ENCODE assay signal across 11 cellular contexts in the genomic region with DNA sequence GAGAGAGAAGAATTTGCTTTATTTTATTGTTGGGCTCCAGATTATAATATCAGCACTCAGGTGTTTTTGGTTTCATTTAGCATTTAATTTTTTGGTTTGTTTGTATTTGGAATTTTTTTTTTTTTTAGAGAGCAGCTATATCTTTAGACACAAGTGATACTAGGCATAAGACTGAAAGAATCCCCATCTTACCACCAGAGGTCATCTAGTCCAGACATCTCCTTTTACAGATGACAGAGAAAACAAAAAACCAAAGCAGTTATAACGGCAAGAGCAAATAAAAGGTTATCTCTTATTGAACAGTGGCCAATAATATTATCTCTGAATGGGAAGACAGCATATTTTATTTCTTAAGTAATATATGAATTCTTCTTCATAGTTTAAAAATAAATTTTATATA. TPM values are rescaled to one million over a fixed set of nuclear protein-coding genes. Genes with fewer than 3 reads are reported as not detected.
DNase-seq lines count a peak whose midpoint lies in the region; ATAC-seq, FAIRE-seq and TF ChIP-seq lines count a peak whose summit lies in the region.
"Had no signal": no experiment of that assay in that cellular context is flagged by ENCODE, and none has a peak within 500 bp of the region (broad histone marks: within the 10 kb centered on the region; RNA-seq: fewer than 3 reads in every experiment).

No MANE protein-coding gene starts in this region.

- peak; percentile 9 for TF ChIP-seq CTCF in AG04449 (IDR thresholded peaks at IDR 0.05; ENCODE audit: insufficient read depth, low read length, missing control alignments)
- peak; percentile 23 for TF ChIP-seq CTCF in MCF 10A (IDR thresholded peaks at IDR 0.05; ENCODE audit: unreplicated experiment)
- TF ChIP-seq CTCF in kidney (IDR thresholded peaks at IDR 0.05; ENCODE audit: borderline replicate concordance, extremely low read depth, insufficient read depth) = peak; percentile 14

- H3K36me3 ChIP-seq in kidney (ENCODE audit: control insufficient read depth in 1 of 2, insufficient read depth in 2 of 2, low read length in 2 of 2) = peaks cover 9 to 34% of the 10 kb centered on the region in 2 donors

- CTCF ChIA-PET in AG04449 (lab: Yijun Ruan, JAX) = interaction anchor here (0.8 to 8.3 kb wide), 5 partner anchors 9 to 304 kb away, joined by 3 to 58 read pairs (median 6); no protein-coding TSS in a partner anchor
- CTCF ChIA-PET in MCF 10A (lab: Yijun Ruan, JAX) = interaction anchor here (0.6 to 1.6 kb wide), 7 partner anchors 10 to 315 kb away, joined by 3 to 5 read pairs (median 3); no protein-coding TSS in a partner anchor
- CTCF ChIA-PET in activated naive CD4-positive, alpha-beta T cell treated with anti-CD3 and anti-CD28 coated beads for 36 hours (lab: Charles Lee) = no interaction called here

- H3K36me3 Mint-ChIP-seq in MCF 10A (ENCODE audit: insufficient read depth, unreplicated experiment) = peaks cover 55% of the 10 kb centered on the region
- H3K36me3 Mint-ChIP-seq in activated naive CD4-positive, alpha-beta T cell treated with anti-CD3 and anti-CD28 coated beads for 36 hours (ENCODE audit: low read depth) = peaks cover 20% of the 10 kb centered on the region

- H3K27ac ChIP-seq in kidney (ENCODE audit: low read depth in 2 of 2, low read length in 2 of 2) = no peak overlapping the region
- H3K27ac ChIP-seq: skin epidermis had no signal

- POLR2A ChIA-PET in AG04449 (lab: Yijun Ruan, JAX) = no interaction called here
- POLR2A ChIA-PET in MCF 10A (lab: Yijun Ruan, JAX) = interaction anchor here (1.2 kb wide), 1 partner anchor 130 kb away, joined by 3 read pairs; the partner anchor contains the start of gene GAB1

- intact Hi-C loops in MCF 10A (cut with micrococcal nuclease) (loop anchor here (1.0 to 5.0 kb wide), 3 partner anchors 129 to 275 kb away; partner anchors contain the start of gene GAB1), kidney (cut with DNase I) (no loop called here)
- intact Hi-C loops in activated naive CD4-positive, alpha-beta T cell treated with anti-CD3 and anti-CD28 coated beads for 36 hours (cut with micrococcal nuclease) = no loop called here

- H3K9me3 Mint-ChIP-seq in MCF 10A (ENCODE audit: unreplicated experiment) = no peaks in the 10 kb centered on the region
- no peaks in the 10 kb centered on the region for H3K9me3 Mint-ChIP-seq in activated naive CD4-positive, alpha-beta T cell treated with anti-CD3 and anti-CD28 coated beads for 36 hours

- H3K4me1 ChIP-seq in kidney (ENCODE audit: control insufficient read depth in 1 of 2, insufficient read depth in 1 of 2, low read depth in 1 of 2, low read length in 2 of 2) = no peaks in the 10 kb centered on the region

- ATAC-seq in HG03354 (IDR thresholded peaks at IDR 0.05; ENCODE audit: poor library complexity, severe bottlenecking, unreplicated experiment) = peak; percentile 59

- DNase-seq in AG04449 (ENCODE audit: low read depth, low spot score) = no peak
- peak; percentile 40 for DNase-seq in MCF 10A (ENCODE audit: unreplicated experiment)
- no peak for DNase-seq in kidney
- DNase-seq in NCI-H2171 (lab: John Stamatoyannopoulos, UW) = no peak
- no peak for DNase-seq in HuH-7.5 (ENCODE audit: low spot score)
- DNase-seq in activated naive CD4-positive, alpha-beta T cell treated with anti-CD3 and anti-CD28 coated beads for 36 hours = no peak
- no peak for DNase-seq in stimulated activated CD4-positive, alpha-beta T cell treated with anti-CD3 and anti-CD28 coated beads, Interleukin-12 subunit alpha, Interleukin-12 subunit beta, amount 100 ng/mL, for 4 hours
- DNase-seq: GOT3 had no signal

- no peak for FAIRE-seq in kidney (lab: Jason Lieb, UNC)
- FAIRE-seq: urothelium cell line had no signal

- H3K9me3 ChIP-seq in kidney (ENCODE audit: control insufficient read depth in 1 of 2, low read length in 2 of 2) = no peaks in the 10 kb centered on the region

- H3K4me3 ChIP-seq in AG04449 (ENCODE audit: low read depth, low read length) (no peak overlapping the region), kidney (ENCODE audit: low read length in 2 of 2) (no peak overlapping the region)
- H3K4me3 ChIP-seq: skin epidermis had no signal

- no peak overlapping the region for H3K4me3 Mint-ChIP-seq in MCF 10A (ENCODE audit: unreplicated experiment)
- no peak overlapping the region for H3K4me3 Mint-ChIP-seq in activated naive CD4-positive, alpha-beta T cell treated with anti-CD3 and anti-CD28 coated beads for 36 hours

- no peaks in the 10 kb centered on the region for H3K27me3 Mint-ChIP-seq in MCF 10A (ENCODE audit: insufficient read depth, unreplicated experiment)
- no peaks in the 10 kb centered on the region for H3K27me3 Mint-ChIP-seq in activated naive CD4-positive, alpha-beta T cell treated with anti-CD3 and anti-CD28 coated beads for 36 hours (ENCODE audit: low read depth)

- H3K9ac ChIP-seq in kidney (ENCODE audit: low read length in 2 of 2) = no peak overlapping the region

- no peak overlapping the region for H3K27ac Mint-ChIP-seq in MCF 10A (ENCODE audit: low read depth, unreplicated experiment)
- H3K27ac Mint-ChIP-seq in activated naive CD4-positive, alpha-beta T cell treated with anti-CD3 and anti-CD28 coated beads for 36 hours = no peak overlapping the region

- H3K4me1 Mint-ChIP-seq in MCF 10A (ENCODE audit: insufficient read depth, unreplicated experiment) = no peaks in the 10 kb centered on the region
- H3K4me1 Mint-ChIP-seq in activated naive CD4-positive, alpha-beta T cell treated with anti-CD3 and anti-CD28 coated beads for 36 hours (ENCODE audit: low read depth) = peaks cover 3% of the 10 kb centered on the region

- BruUV-seq in MCF 10A (replicated peaks; lab: Mats Ljungman, UMichigan) = no TSS peak

RNA-seq across cellular contexts. Expression of gene USP38, which starts 22.8 kb away (rescaled TPM):
- total RNA-seq in MCF 10A (2022) = 17.6 and 19.4 TPM in 2 replicates
- total RNA-seq in kidney = 21.9 TPM
- 5.2 TPM for polyA plus RNA-seq in kidney (ENCODE audit: insufficient read depth, low read depth, low replicate concordance)
- total RNA-seq in activated naive CD4-positive, alpha-beta T cell treated with anti-CD3 and anti-CD28 coated beads for 36 hours = 10 to 100 TPM; 14.4 to 15.5 TPM
